22 cellular contexts compared by ENCODE assay signal in the genomic region with DNA sequence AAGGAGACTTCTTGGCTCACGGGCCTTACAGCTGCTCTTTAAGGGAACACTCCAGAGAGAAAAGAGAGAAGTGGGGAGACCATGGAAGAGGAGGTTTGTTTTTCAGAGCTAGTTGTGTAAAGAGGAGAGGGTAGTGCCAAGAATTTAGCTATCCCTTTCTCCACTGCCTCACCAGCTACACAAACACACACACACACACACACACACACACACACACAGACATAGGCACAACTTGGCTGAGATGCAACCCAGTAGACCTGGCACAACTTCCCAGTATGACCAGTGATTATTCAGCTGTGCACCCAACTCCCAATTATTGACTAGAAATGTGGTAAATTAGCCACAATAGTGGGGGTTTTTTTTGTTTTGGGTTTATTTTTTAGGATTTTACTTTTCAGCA. TPM values are rescaled to one million over a fixed set of nuclear protein-coding genes. Genes with fewer than 3 reads are reported as not detected.
DNase-seq lines count a peak whose midpoint lies in the region; FAIRE-seq and TF ChIP-seq lines count a peak whose summit lies in the region.
"Had no signal": no experiment of that assay in that cellular context is flagged by ENCODE, and none has a peak within 500 bp of the region (broad histone marks: within the 10 kb centered on the region; RNA-seq: fewer than 3 reads in every experiment).

No MANE protein-coding gene starts in this region.

- TF ChIP-seq POLR2A in H54 (IDR thresholded peaks at IDR 0.05; ENCODE audit: low read depth, low read length): no peak

- peak; percentile 25 for DNase-seq in DMS 273 (lab: John Stamatoyannopoulos, UW; ENCODE audit: unreplicated experiment)
- no peak for DNase-seq in DMS 273 treated with DMSO at 0.1 percent for 48 hours (lab: John Stamatoyannopoulos, UW)
- DNase-seq in NCI-H1105 (lab: John Stamatoyannopoulos, UW): peak; percentile 79
- peak; percentile 49 for DNase-seq in NCI-H2196 (lab: John Stamatoyannopoulos, UW; ENCODE audit: unreplicated experiment)
- no peak for DNase-seq in urothelium cell line (ENCODE audit: low spot score)
- DNase-seq in D341Med (ENCODE audit: low spot score): no peak
- no peak for DNase-seq in ureter (ENCODE audit: low spot score)
- no peak for DNase-seq in H54 (ENCODE audit: insufficient read length, low spot score)
- DNase-seq: ACHN; Caco-2; CD4-positive, alpha-beta memory T cell; DMS53; Karpas-422; NCI-H2081 treated with DMSO at 0.1 percent for 48 hours; NCI-H526; PC-3; Right ventricle myocardium superior had no signal

- FAIRE-seq in urothelium cell line (lab: Jason Lieb, UNC): peak; percentile 94
- no peak for FAIRE-seq in H54 (lab: Jason Lieb, UNC)
- FAIRE-seq: H1 had no signal

RNA-seq across cellular contexts. Expression of a gene that starts 41.0 kb away (rescaled TPM):
- total RNA-seq in ureter: not detected
- total RNA-seq: Caco-2; CD4-positive, alpha-beta memory T cell; H1; MCF 10A; PC-3; Right ventricle myocardium superior; RPMI7951; SK-MEL-5; T-helper 1 cell treated with Interleukin-12 subunit alpha and Interleukin-12 subunit beta and Interleukin-4 antibody, amounts not matched to agents 30 ng/mL and 1 ng/mL, for 36 hours had no signal

Comparison
In these comparisons a context has a peak if more than half of its experiments do, and no peak if none do; other contexts are left out.
1. DNase-seq: peak in DMS 273 (single experiment), NCI-H1105 (single experiment) and NCI-H2196 (single experiment); none in DMS 273 treated with DMSO at 0.1 percent for 48 hours (single experiment), urothelium cell line (single experiment), D341Med (single experiment), ureter (single experiment) and H54 (single experiment).